23 cellular contexts compared by ENCODE assay signal in the genomic region with DNA sequence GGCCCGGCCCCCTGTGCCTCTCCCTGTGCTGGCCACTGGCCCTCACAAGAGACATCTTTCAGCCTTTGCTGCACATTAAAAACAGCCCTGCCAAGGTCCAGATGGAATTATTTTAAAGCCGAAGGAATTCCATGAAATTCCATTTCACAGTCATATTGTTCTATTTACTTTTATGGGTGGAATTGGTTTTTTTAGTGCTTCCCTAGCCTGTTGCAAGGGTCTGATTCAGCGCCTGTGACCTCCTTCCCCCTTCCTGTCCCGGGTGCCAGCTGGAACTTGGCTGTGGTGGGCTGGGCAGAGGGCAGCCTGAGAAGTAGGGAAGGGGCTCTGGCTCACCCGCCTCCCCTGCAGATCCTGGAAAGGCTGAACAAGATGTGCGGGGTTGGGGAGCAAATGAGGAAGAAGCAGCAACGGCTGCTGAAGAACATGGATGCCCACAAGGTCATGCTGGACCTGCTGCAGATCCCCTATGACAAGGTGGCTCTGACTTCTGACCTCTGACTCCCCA. TPM values are rescaled to one million over a fixed set of nuclear protein-coding genes. Genes with fewer than 3 reads are reported as not detected.
DNase-seq lines count a peak whose midpoint lies in the region; ATAC-seq and TF ChIP-seq lines count a peak whose summit lies in the region.
"Had no signal": no experiment of that assay in that cellular context is flagged by ENCODE, and none has a peak within 500 bp of the region (broad histone marks: within the 10 kb centered on the region; RNA-seq: fewer than 3 reads in every experiment).

No MANE protein-coding gene starts in this region.

- 90% methylated on average over 7 of the region's 7 CpGs for WGBS in mammary epithelial cell (ENCODE audit: low coverage, missing lambda C conversion rate)
- WGBS in mesenchymal stem cell = 74% methylated on average over 6 of the region's 7 CpGs

- H3K9me3 ChIP-seq in mammary epithelial cell (replicated peaks; ENCODE audit: insufficient read depth, low read length) = no peaks in the 10 kb centered on the region
- H3K9me3 ChIP-seq in mesenchymal stem cell (ENCODE audit: control insufficient read depth, low read length) = no peaks in the 10 kb centered on the region
- H3K9me3 ChIP-seq in ascending aorta = no peaks in the 10 kb centered on the region
- H3K9me3 ChIP-seq: heart right ventricle, lower lobe of right lung, Peyer's patch, thoracic aorta had no signal

- in situ Hi-C loops in mammary epithelial cell (cut with MboI; ENCODE audit: low sequenced_read_pairs in 2 of 2) = loop anchor here in 1 of 2 donors (10.0 kb wide), 1 partner anchor 92 kb away; a partner anchor contains a TSS

- H3K27ac ChIP-seq in mammary epithelial cell (ENCODE audit: insufficient read depth, low read depth, low read length) (no peak overlapping the region), mesenchymal stem cell (ENCODE audit: low read length, poor library complexity, severe bottlenecking) (no peak overlapping the region), ascending aorta (no peak overlapping the region)
- H3K27ac ChIP-seq: heart right ventricle, HL-60, lower lobe of right lung, Peyer's patch, SK-N-MC, thoracic aorta had no signal

- TF ChIP-seq CTCF in BJ (IDR thresholded peaks at IDR 0.05; ENCODE audit: insufficient read depth, low read depth, low read length) (no peak), mammary epithelial cell (conservative IDR thresholded peaks at IDR 0.05 in 1 of 2, IDR thresholded peaks at IDR 0.05 in 1 of 2; ENCODE audit: extremely low read depth in 1 of 2, insufficient read depth in 1 of 2, low read depth in 1 of 2, low read length in 2 of 2) (no peak), ascending aorta (IDR thresholded peaks at IDR 0.05) (no peak)

- peaks cover 5% of the 10 kb centered on the region for H3K79me2 ChIP-seq in mammary epithelial cell (ENCODE audit: insufficient read depth, low read length)

- no peaks in the 10 kb centered on the region for H3K27me3 ChIP-seq in BJ (ENCODE audit: control insufficient read depth, insufficient read depth, low read length)
- H3K27me3 ChIP-seq in mammary epithelial cell (ENCODE audit: insufficient read depth, low read length) = no peaks in the 10 kb centered on the region
- H3K27me3 ChIP-seq in mesenchymal stem cell (ENCODE audit: control insufficient read depth in 1 of 2, insufficient read depth in 1 of 2, low read length in 2 of 2) = no peaks in the 10 kb centered on the region
- no peaks in the 10 kb centered on the region for H3K27me3 ChIP-seq in ascending aorta
- H3K27me3 ChIP-seq: heart right ventricle, Peyer's patch had no signal

- peak; percentile 67 for DNase-seq in BJ (ENCODE audit: low read depth)
- peak; percentile 37 for DNase-seq in HS-5 (ENCODE audit: low read depth)
- DNase-seq in mammary epithelial cell = no peak
- no peak for DNase-seq in mesenchymal stem cell
- DNase-seq in GOT3 (lab: John Stamatoyannopoulos, UW) = no peak
- no peak for DNase-seq in left lobe of liver (ENCODE audit: low spot score)
- DNase-seq in activated CD4-positive, alpha-beta T cell treated with anti-CD3 and anti-CD28 coated beads for 4 hours = no peak
- DNase-seq in ascending aorta (ENCODE audit: low spot score in 2 of 2) = no peak
- DNase-seq: activated CD4-positive, CD25-positive, alpha-beta regulatory T cell treated with anti-CD3 and anti-CD28 coated beads, Interleukin-2, amount 50 U/mL, for 72 hours; activated effector memory CD4-positive, alpha-beta T cell treated with Interleukin-2 at 50 U/mL for 16 hours; caudate nucleus; H9; heart right ventricle; lower lobe of right lung; NCI-H1694 treated with DMSO at 0.1 percent for 48 hours; NCI-H2227 treated with DMSO at 0.1 percent for 48 hours; NCI-H82; Peyer's patch; right cardiac atrium; T1000 had no signal

- CTCF ChIA-PET in BJ (lab: Yijun Ruan, JAX) = interaction anchor here (0.6 to 1.2 kb wide), 5 partner anchors 14 to 293 kb away, joined by 3 read pairs; a partner anchor contains a TSS
- CTCF ChIA-PET in mammary epithelial cell (lab: Charles Lee; ENCODE audit: low non-redundant PET) = no interaction called here

- H3K18ac ChIP-seq in mesenchymal stem cell (ENCODE audit: low read depth in 1 of 2, low read length in 2 of 2) = peak overlapping the region in 1 of 2 experiments; percentile 46

- H3K9ac ChIP-seq in mammary epithelial cell (ENCODE audit: insufficient read depth, low read length) (no peak overlapping the region), mesenchymal stem cell (ENCODE audit: low read length) (peak overlapping the region; percentile 64)

- H2BK12ac ChIP-seq in mesenchymal stem cell (ENCODE audit: low read length in 2 of 2) = no peak overlapping the region

- dilution Hi-C loops in mammary epithelial cell (cut with HindIII; ENCODE audit: low sequenced_read_pairs) = no loop called here

- TSS peak; percentile 31 for BruUV-seq in mammary epithelial cell (replicated peaks; lab: Mats Ljungman, UMichigan)

- H3K36me3 ChIP-seq in BJ (ENCODE audit: control insufficient read depth, insufficient read depth, low read length) (peaks cover 26% of the 10 kb centered on the region), mammary epithelial cell (ENCODE audit: insufficient read depth, low read length) (peaks cover 47% of the 10 kb centered on the region), mesenchymal stem cell (ENCODE audit: control insufficient read depth in 1 of 2, insufficient read depth in 2 of 2, low read depth in 1 of 2, low read length in 2 of 2) (peaks cover 72 to 87% of the 10 kb centered on the region in 2 experiments), ascending aorta (no peaks in the 10 kb centered on the region)
- H3K36me3 ChIP-seq: thoracic aorta had no signal

- no peak overlapping the region for H3K23ac ChIP-seq in mesenchymal stem cell (ENCODE audit: low read length in 2 of 2)

- intact Hi-C loops in mammary epithelial cell (cut with micrococcal nuclease) (no loop called here), ascending aorta (cut with DNase I) (no loop called here)

- no peak overlapping the region for H2BK120ac ChIP-seq in mesenchymal stem cell (ENCODE audit: low read depth, low read length)

- no peak overlapping the region for H4K8ac ChIP-seq in mesenchymal stem cell (ENCODE audit: low read length)

- H3K4ac ChIP-seq in mesenchymal stem cell (ENCODE audit: low read depth in 1 of 2, low read length in 2 of 2) = no peak overlapping the region

- no peaks in the 10 kb centered on the region for H4K20me1 ChIP-seq in mammary epithelial cell (ENCODE audit: insufficient read depth, low read length)

- H3K4me2 ChIP-seq in mammary epithelial cell (ENCODE audit: insufficient read depth, low read depth, low read length) = no peak overlapping the region
- H3K4me2 ChIP-seq in mesenchymal stem cell (ENCODE audit: low read length, poor library complexity, severe bottlenecking) = no peak overlapping the region

- H3K4me1 ChIP-seq in mammary epithelial cell (ENCODE audit: insufficient read depth, low read length) (peaks cover 5% of the 10 kb centered on the region), mesenchymal stem cell (ENCODE audit: control insufficient read depth, insufficient read depth, low read depth, low read length) (peaks cover 21% of the 10 kb centered on the region), ascending aorta (no peaks in the 10 kb centered on the region)
- H3K4me1 ChIP-seq: lower lobe of right lung, Peyer's patch had no signal

- no peak for ATAC-seq in left lobe of liver
- ATAC-seq: heart right ventricle, lower lobe of right lung, right cardiac atrium had no signal

- no peak overlapping the region for H4K91ac ChIP-seq in mesenchymal stem cell (ENCODE audit: low read length)

- H3K4me3 ChIP-seq in BJ (ENCODE audit: low read depth, low read length) = no peak overlapping the region
- H3K4me3 ChIP-seq in mammary epithelial cell (replicated peaks in 1 of 3; ENCODE audit: insufficient read depth in 1 of 3, low read depth in 2 of 3, low read length in 3 of 3) = no peak overlapping the region
- H3K4me3 ChIP-seq in mesenchymal stem cell (ENCODE audit: insufficient read depth in 1 of 2, low read depth in 1 of 2, low read length in 2 of 2) = no peak overlapping the region
- H3K4me3 ChIP-seq in ascending aorta = no peak overlapping the region
- H3K4me3 ChIP-seq: heart right ventricle, lower lobe of right lung, Peyer's patch, SK-N-MC, thoracic aorta had no signal

- POLR2A ChIA-PET in BJ (lab: Charles Lee) = no interaction called here

- peaks cover 4% of the 10 kb centered on the region for H3K79me1 ChIP-seq in mesenchymal stem cell (replicated peaks; ENCODE audit: low read length, poor library complexity, severe bottlenecking)

- no peak overlapping the region for H2BK15ac ChIP-seq in mesenchymal stem cell (ENCODE audit: low read depth, poor library complexity, severe bottlenecking)

- no peak overlapping the region for H3K14ac ChIP-seq in mesenchymal stem cell (ENCODE audit: low read length in 2 of 2)

- no peak overlapping the region for H2AK5ac ChIP-seq in mesenchymal stem cell (ENCODE audit: low read length, severe bottlenecking)

- H2AFZ ChIP-seq in mammary epithelial cell (ENCODE audit: low read depth, low read length) = no peak overlapping the region
- no peak overlapping the region for H2AFZ ChIP-seq in mesenchymal stem cell (ENCODE audit: low read depth, low read length)

- H2BK5ac ChIP-seq in mesenchymal stem cell (ENCODE audit: low read depth, low read length, poor library complexity, severe bottlenecking) = no peak overlapping the region

RNA-seq across cellular contexts. Expression of a gene that starts 34.3 kb away (rescaled TPM):
- 51.7 and 66.5 TPM in 2 replicates for polyA plus RNA-seq in BJ (2011; rRNA removed)
- 7.2 and 11.8 TPM in 2 replicates for polyA minus RNA-seq in BJ (2011; rRNA and poly(A)+ RNA removed)
- total RNA-seq in mammary epithelial cell = 10 to 100 TPM; 12.3 to 65.2 TPM
- 46.7 TPM for polyA plus RNA-seq in mammary epithelial cell
- 28.2 TPM for polyA minus RNA-seq in mammary epithelial cell
- 101 TPM for polyA plus RNA-seq in mesenchymal stem cell (2013, experiment 1 of 2)
- polyA plus RNA-seq in mesenchymal stem cell (2013, experiment 2 of 2) = 111 TPM
- total RNA-seq in left lobe of liver = 34.9 TPM
- total RNA-seq in ascending aorta = 2.6 TPM

RNA-seq across cellular contexts. Expression of a gene that starts 56.1 kb away (rescaled TPM):
- polyA plus RNA-seq in BJ (2011; rRNA removed) (8.6 and 16.6 TPM in 2 replicates), mammary epithelial cell (106 TPM)
- polyA minus RNA-seq in BJ (2011; rRNA and poly(A)+ RNA removed) = 14.8 and 16.6 TPM in 2 replicates
- total RNA-seq in mammary epithelial cell (100 to 1,000 TPM; 125 to 155 TPM), left lobe of liver (1.3 TPM), ascending aorta (43.0 TPM)
- polyA minus RNA-seq in mammary epithelial cell = 270 TPM
- polyA plus RNA-seq in mesenchymal stem cell (2013, experiment 1 of 2) = 4.6 TPM
- polyA plus RNA-seq in mesenchymal stem cell (2013, experiment 2 of 2) = 4.5 TPM

Comparison
In these comparisons a context has a peak if more than half of its experiments do, and no peak if none do; other contexts are left out.
1. DNase-seq: peak in BJ (single experiment) and HS-5 (single experiment); none in mammary epithelial cell (single experiment), mesenchymal stem cell (single experiment), GOT3 (single experiment), left lobe of liver (single experiment), activated CD4-positive, alpha-beta T cell treated with anti-CD3 and anti-CD28 coated beads for 4 hours (0 of 2) and ascending aorta (0 of 2).
2. RNA of a gene that starts 56.1 kb away (total RNA-seq): 125 to 155 TPM in mammary epithelial cell and 43.0 TPM in ascending aorta (single experiment); 1.3 TPM in left lobe of liver (single experiment); every median in the first group is over 10 times any median in the second.